16 cellular contexts compared by ENCODE assay signal in the genomic region with DNA sequence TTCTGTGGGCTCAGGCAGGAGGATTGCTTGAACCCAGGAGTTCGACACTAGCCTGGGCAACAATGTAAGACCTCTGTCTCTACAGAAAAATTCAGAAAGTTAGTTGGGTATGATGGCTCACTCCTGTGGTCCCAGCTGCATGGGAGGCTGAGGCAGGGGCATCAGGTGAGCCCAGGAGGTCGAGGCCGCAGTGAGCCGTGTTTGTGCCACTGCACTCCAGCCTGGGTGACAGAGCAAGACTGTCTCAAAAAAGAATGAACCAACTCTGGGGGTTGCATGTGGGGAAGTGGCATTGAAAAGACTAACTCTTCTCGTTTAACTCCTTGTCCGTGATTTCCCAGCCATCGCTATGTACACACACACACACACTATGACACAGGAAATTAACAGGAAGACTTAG.
"Had no signal": no experiment of that assay in that cellular context is flagged by ENCODE, and none has a peak within 500 bp of the region (broad histone marks: within the 10 kb centered on the region; RNA-seq: fewer than 3 reads in every experiment).

No MANE protein-coding gene starts in this region.

- H3K4me3 Mint-ChIP-seq: effector memory CD8-positive, alpha-beta T cell; naive B cell; nephron; stimulated activated naive B cell treated with anti-CD40 and anti-IgM and Interleukin-4, amounts not matched to agents 10 μg/mL and 1 μg/mL and 100 μg/mL, for 72 hours had no signal

- H3K9me3 Mint-ChIP-seq: effector memory CD8-positive, alpha-beta T cell; naive B cell; nephron; stimulated activated naive B cell treated with anti-CD40 and anti-IgM and Interleukin-4, amounts not matched to agents 10 μg/mL and 1 μg/mL and 100 μg/mL, for 72 hours had no signal

- H3K4me1 Mint-ChIP-seq: naive B cell had no signal

- ATAC-seq: effector memory CD8-positive, alpha-beta T cell; heart left ventricle; sciatic nerve; stimulated activated naive B cell treated with anti-CD40 and anti-IgM and Interleukin-4, amounts not matched to agents 10 μg/mL and 1 μg/mL and 100 μg/mL, for 72 hours had no signal

- H3K27ac Mint-ChIP-seq: nephron had no signal

- H3K4me3 ChIP-seq: heart left ventricle, spleen had no signal

- H3K27me3 Mint-ChIP-seq: effector memory CD8-positive, alpha-beta T cell; naive B cell; stimulated activated naive B cell treated with anti-CD40 and anti-IgM and Interleukin-4, amounts not matched to agents 10 μg/mL and 1 μg/mL and 100 μg/mL, for 72 hours had no signal

- DNase-seq: cortex of kidney; effector memory CD8-positive, alpha-beta T cell; heart left ventricle; hippocampal formation; mesendoderm; naive B cell; occipital lobe; posterior cingulate gyrus; spleen; stimulated activated CD4-positive, alpha-beta T cell treated with anti-CD3 and anti-CD28 coated beads, Interleukin-15, amount 100 ng/mL, for 24 hours; stimulated activated CD4-positive, alpha-beta T cell treated with anti-CD3 and anti-CD28 coated beads, Interleukin-1b, Interleukin-23, amount 100 ng/mL, for 48 hours; stimulated activated CD4-positive, alpha-beta T cell treated with anti-CD3 and anti-CD28 coated beads, Interleukin-4, amount 100 ng/mL, for 24 hours; stimulated activated naive B cell treated with anti-CD40 and anti-IgM and Interleukin-4, amounts not matched to agents 10 μg/mL and 1 μg/mL and 100 μg/mL, for 72 hours; trophoblast cell had no signal

- H3K36me3 Mint-ChIP-seq: naive B cell had no signal
